In genomic region chr16:81863630-81864352, GRCh38 we compare ENCODE assay signal across 10 cellular contexts.
A peak's percentile ranks its signal among the peaks of the same experiment; 100 is the strongest.
DNase-seq lines count a peak whose midpoint lies in the region; ATAC-seq and TF ChIP-seq lines count a peak whose summit lies in the region.
"Had no signal": no experiment of that assay in that cellular context is flagged by ENCODE, and none has a peak within 500 bp of the region (broad histone marks: within the 10 kb centered on the region; RNA-seq: fewer than 3 reads in every experiment).

No MANE protein-coding gene starts in this region.

- no peak for TF ChIP-seq POLR2A in transverse colon (IDR thresholded peaks at IDR 0.05)

- H3K79me2 ChIP-seq in MM.1S (ENCODE audit: low read length) (0 out of 2 replicates have a peak, but pooled peaks cover 5% of the 10 kb centered on the region), trophoblast cell (ENCODE audit: control insufficient read depth, insufficient read depth, low read length, poor library complexity) (no peaks in the 10 kb centered on the region)

- intact Hi-C loops in transverse colon (cut with DNase I; ENCODE audit: low total_unique reads): no loop called here

- H4K12ac ChIP-seq in trophoblast cell (ENCODE audit: low read depth, low read length): no peak overlapping the region

- H3K4me1 ChIP-seq in MM.1S (ENCODE audit: low read length) (peaks cover 13% of the 10 kb centered on the region; the same call in 1 of the 2 replicates), transverse colon (no peaks in the 10 kb centered on the region), trophoblast cell (ENCODE audit: control insufficient read depth in 1 of 2, insufficient read depth in 2 of 2, low read length in 2 of 2) (no peaks in the 10 kb centered on the region)

- H3K23ac ChIP-seq in trophoblast cell (ENCODE audit: low read length): no peak overlapping the region

- H2AFZ ChIP-seq in MM.1S (ENCODE audit: low read length) (0 out of 2 replicates have a peak overlapping the region, but pooled peaks have one; percentile 12), trophoblast cell (ENCODE audit: insufficient read depth, low read length, poor library complexity) (no peak overlapping the region)

- TF ChIP-seq CTCF in MM.1S (IDR thresholded peaks at IDR 0.05; ENCODE audit: low read length) (no peak), transverse colon (IDR thresholded peaks at IDR 0.05) (no peak), brain microvascular endothelial cell (IDR thresholded peaks at IDR 0.05; ENCODE audit: low read depth, low read length, missing control alignments) (no peak)

- H3K9ac ChIP-seq in MM.1S (ENCODE audit: low read length) (peak overlapping the region; percentile 62), trophoblast cell (ENCODE audit: low read length) (no peak overlapping the region)

- H4K91ac ChIP-seq in trophoblast cell (ENCODE audit: low read depth, low read length): no peak overlapping the region

- H3K9me2 ChIP-seq in MM.1S (replicated peaks; ENCODE audit: insufficient read depth, low read length): no peaks in the 10 kb centered on the region

- no peak overlapping the region for H2BK12ac ChIP-seq in trophoblast cell (ENCODE audit: low read length)

- H3K27me3 ChIP-seq in MM.1S (replicated peaks; ENCODE audit: insufficient read depth, low read length) (no peaks in the 10 kb centered on the region), transverse colon (peaks cover 19% of the 10 kb centered on the region), trophoblast cell (ENCODE audit: insufficient read depth, low read length) (no peaks in the 10 kb centered on the region), brain microvascular endothelial cell (replicated peaks) (peaks cover 19% of the 10 kb centered on the region)

- H3K79me1 ChIP-seq in trophoblast cell (ENCODE audit: low read length): no peaks in the 10 kb centered on the region

- no peak overlapping the region for H3K14ac ChIP-seq in trophoblast cell (ENCODE audit: low read length)

- no peak overlapping the region for H4K8ac ChIP-seq in trophoblast cell (ENCODE audit: low read depth, low read length)

- H2BK5ac ChIP-seq in trophoblast cell (ENCODE audit: low read depth, low read length, poor library complexity): no peak overlapping the region

- no peak overlapping the region for H3K18ac ChIP-seq in trophoblast cell (ENCODE audit: low read length)

- no peak for TF ChIP-seq EP300 in transverse colon (IDR thresholded peaks at IDR 0.05; ENCODE audit: low read depth)

- WGBS in transverse colon (ENCODE audit: low coverage in 1 of 2), 2 donors: 54 to 55% methylated on average over 3 to 8 of the region's 8 CpGs
- no CpG with 5 or more reads among the region's 8 CpGs for WGBS in trophoblast cell (ENCODE audit: extremely low coverage, insufficient coverage, insufficient read length)

- ATAC-seq in HG02798 (IDR thresholded peaks at IDR 0.05; ENCODE audit: poor library complexity, unreplicated experiment): peak; percentile 84

- H3K36me3 ChIP-seq in MM.1S (replicated peaks; ENCODE audit: insufficient read depth, low read length): no peaks in the 10 kb centered on the region
- no peaks in the 10 kb centered on the region for H3K36me3 ChIP-seq in transverse colon
- no peaks in the 10 kb centered on the region for H3K36me3 ChIP-seq in trophoblast cell (ENCODE audit: control insufficient read depth in 1 of 2, insufficient read depth in 2 of 2, low read length in 2 of 2)
- H3K36me3 ChIP-seq in brain microvascular endothelial cell (replicated peaks): no peaks in the 10 kb centered on the region

- no peaks in the 10 kb centered on the region for H4K20me1 ChIP-seq in MM.1S (ENCODE audit: insufficient read depth, low read length)

- H3K27ac ChIP-seq in MM.1S (ENCODE audit: low read length) (peak overlapping the region; percentile 84), transverse colon (peak overlapping the region in 2 of 4 donors; percentile 41 to 57), trophoblast cell (ENCODE audit: low read depth, low read length) (no peak overlapping the region), brain microvascular endothelial cell (no peak overlapping the region)

- H3K4me3 ChIP-seq in MM.1S (ENCODE audit: low read length) (peak overlapping the region; percentile 41), transverse colon (no peak overlapping the region), trophoblast cell (ENCODE audit: low read depth, low read length) (no peak overlapping the region), brain microvascular endothelial cell (ENCODE audit: low read depth, low read length) (no peak overlapping the region)

- no peak overlapping the region for H3K4ac ChIP-seq in trophoblast cell (ENCODE audit: low read depth, low read length)

- no peak overlapping the region for H2AK5ac ChIP-seq in trophoblast cell (ENCODE audit: low read length)

- in situ Hi-C loops in transverse colon (cut with MboI; ENCODE audit: low pct_ligation_motif_present in 1 of 4, low pct_unique_long_range_greater_than_20kb in 1 of 4, low sequenced_read_pairs in 3 of 4): no loop called here
- in situ Hi-C loops in brain microvascular endothelial cell (cut with HindIII; ENCODE audit: low pct_ligation_motif_present, low sequenced_read_pairs): no loop called here

- peaks cover 14% of the 10 kb centered on the region for H3F3A ChIP-seq in MM.1S (ENCODE audit: insufficient read depth, low read length)

- H3K9me3 ChIP-seq in MM.1S (replicated peaks; ENCODE audit: insufficient read depth, low read length) (no peaks in the 10 kb centered on the region), transverse colon (no peaks in the 10 kb centered on the region), trophoblast cell (ENCODE audit: insufficient read depth, low read depth, low read length) (peaks cover 2% of the 10 kb centered on the region)

- H3K4me2 ChIP-seq in MM.1S (ENCODE audit: low read depth, low read length): peak overlapping the region; percentile 75
- H3K4me2 ChIP-seq in trophoblast cell (ENCODE audit: low read length): no peak overlapping the region

- no peak overlapping the region for H2BK120ac ChIP-seq in trophoblast cell (ENCODE audit: insufficient read depth, low read length, poor library complexity)

- DNase-seq in NCI-H748 (lab: John Stamatoyannopoulos, UW; ENCODE audit: unreplicated experiment) (peak; percentile 19), NCI-H748 treated with DMSO at 0.1 percent for 48 hours (lab: John Stamatoyannopoulos, UW) (no peak), MM.1S (peak; percentile 58), transverse colon (peak; percentile 50), trophoblast cell (no peak), NCI-H1694 treated with DMSO at 0.1 percent for 48 hours (lab: John Stamatoyannopoulos, UW) (no peak), brain microvascular endothelial cell (no peak)
- DNase-seq: activated CD4-positive, CD25-positive, alpha-beta regulatory T cell treated with anti-CD3 and anti-CD28 coated beads, Interleukin-2, amount 50 U/mL, for 72 hours; nephron progenitor cell had no signal

Comparison
In these comparisons a context has a peak if more than half of its experiments do, and no peak if none do; other contexts are left out.
1. DNase-seq: peak in NCI-H748 (single experiment), MM.1S (single experiment) and transverse colon (single experiment); none in NCI-H748 treated with DMSO at 0.1 percent for 48 hours (single experiment), trophoblast cell (0 of 2), NCI-H1694 treated with DMSO at 0.1 percent for 48 hours (single experiment) and brain microvascular endothelial cell (single experiment).